12 cellular contexts compared by ENCODE assay signal in the genomic region with DNA sequence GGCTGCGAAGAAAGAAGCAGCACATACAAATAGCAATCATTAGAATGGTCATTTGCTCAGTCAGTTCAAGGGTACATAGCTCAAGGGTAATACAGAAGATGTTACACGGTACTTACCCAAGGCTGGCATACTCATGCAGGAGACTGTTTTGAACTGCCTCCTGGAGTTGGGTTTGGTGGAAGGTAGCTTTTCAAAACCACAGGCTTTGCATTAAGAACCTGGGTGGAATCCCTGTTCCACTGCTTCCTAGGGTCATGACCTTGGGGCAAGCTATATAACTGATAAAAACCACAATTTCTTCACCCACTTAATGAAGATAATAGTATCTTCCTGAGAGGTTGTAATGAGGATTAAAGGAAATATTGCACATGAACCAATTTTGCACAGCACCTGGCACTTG. TPM values are rescaled to one million over a fixed set of nuclear protein-coding genes. Genes with fewer than 3 reads are reported as not detected.
DNase-seq lines count a peak whose midpoint lies in the region; ATAC-seq and TF ChIP-seq lines count a peak whose summit lies in the region.
"Had no signal": no experiment of that assay in that cellular context is flagged by ENCODE, and none has a peak within 500 bp of the region (broad histone marks: within the 10 kb centered on the region; RNA-seq: fewer than 3 reads in every experiment).

No MANE protein-coding gene starts in this region.

- H3K9me3 Mint-ChIP-seq in natural killer cell, result no peaks in the 10 kb centered on the region
- no peaks in the 10 kb centered on the region for H3K9me3 Mint-ChIP-seq in natural killer cell treated with Interleukin-12 subunit alpha and Interleukin-12 subunit beta and Interleukin-15 and Interleukin-18, amount 100 ng/mL, for 72 hours

- H2AFZ ChIP-seq in MM.1S (ENCODE audit: low read length), result no peak overlapping the region

- H4K20me1 ChIP-seq in MM.1S (ENCODE audit: insufficient read depth, low read length), result no peaks in the 10 kb centered on the region

- H3K9ac ChIP-seq in MM.1S (ENCODE audit: low read length), result no peak overlapping the region

- no peak overlapping the region for H3K27ac ChIP-seq in MM.1S (ENCODE audit: low read length)
- H3K27ac ChIP-seq: thyroid gland had no signal

- H3K4me1 ChIP-seq in MM.1S (ENCODE audit: low read length), result peaks cover 18% of the 10 kb centered on the region

- no peaks in the 10 kb centered on the region for H3K36me3 Mint-ChIP-seq in natural killer cell
- H3K36me3 Mint-ChIP-seq in natural killer cell treated with Interleukin-12 subunit alpha and Interleukin-12 subunit beta and Interleukin-15 and Interleukin-18, amount 100 ng/mL, for 72 hours, result no peaks in the 10 kb centered on the region

- H3K4me3 Mint-ChIP-seq in natural killer cell, result no peak overlapping the region
- no peak overlapping the region for H3K4me3 Mint-ChIP-seq in natural killer cell treated with Interleukin-12 subunit alpha and Interleukin-12 subunit beta and Interleukin-15 and Interleukin-18, amount 100 ng/mL, for 72 hours

- H3K9me2 ChIP-seq in MM.1S (replicated peaks; ENCODE audit: insufficient read depth, low read length), result no peaks in the 10 kb centered on the region

- intact Hi-C loops in natural killer cell (cut with micrococcal nuclease), result no loop called here

- no peaks in the 10 kb centered on the region for H3K36me3 ChIP-seq in MM.1S (replicated peaks; ENCODE audit: insufficient read depth, low read length)
- H3K36me3 ChIP-seq: thyroid gland had no signal

- DNase-seq in natural killer cell (no peak), MM.1S (peak; percentile 40), NCI-H510A treated with DMSO at 0.1 percent for 48 hours (lab: John Stamatoyannopoulos, UW) (no peak), SHP77 (lab: John Stamatoyannopoulos, UW) (no peak), kidney tubule cell (ENCODE audit: low spot score) (no peak), NCI-H1417 treated with DMSO at 0.1 percent for 48 hours (lab: John Stamatoyannopoulos, UW) (no peak)
- DNase-seq in natural killer cell treated with Interleukin-12 subunit alpha and Interleukin-12 subunit beta and Interleukin-15 and Interleukin-18, amount 100 ng/mL, for 72 hours (ENCODE audit: low spot score), result no peak
- DNase-seq: NCI-H2029 treated with DMSO at 0.1 percent for 48 hours; occipital lobe; stimulated activated CD4-positive, alpha-beta T cell treated with anti-CD3 and anti-CD28 coated beads, Interleukin-4, amount 100 ng/mL, for 1 hour; thyroid gland had no signal

- no peaks in the 10 kb centered on the region for H3K27me3 Mint-ChIP-seq in natural killer cell (ENCODE audit: low read depth in 2 of 2)
- H3K27me3 Mint-ChIP-seq in natural killer cell treated with Interleukin-12 subunit alpha and Interleukin-12 subunit beta and Interleukin-15 and Interleukin-18, amount 100 ng/mL, for 72 hours, result no peaks in the 10 kb centered on the region

- TF ChIP-seq CTCF in natural killer cell (IDR thresholded peaks at IDR 0.05), result no peak
- no peak for TF ChIP-seq CTCF in MM.1S (IDR thresholded peaks at IDR 0.05; ENCODE audit: low read length)

- H3K9me3 ChIP-seq in MM.1S (replicated peaks; ENCODE audit: insufficient read depth, low read length), result no peaks in the 10 kb centered on the region
- H3K9me3 ChIP-seq: thyroid gland had no signal

- H3K79me2 ChIP-seq in MM.1S (ENCODE audit: low read length), result peaks cover 30% of the 10 kb centered on the region; the same call in 1 of the 2 replicates

- H3K27me3 ChIP-seq in MM.1S (replicated peaks; ENCODE audit: insufficient read depth, low read length), result no peaks in the 10 kb centered on the region
- H3K27me3 ChIP-seq: thyroid gland had no signal

- H3K27ac Mint-ChIP-seq in natural killer cell, result peak overlapping the region; percentile 9 to 43
- no peak overlapping the region for H3K27ac Mint-ChIP-seq in natural killer cell treated with Interleukin-12 subunit alpha and Interleukin-12 subunit beta and Interleukin-15 and Interleukin-18, amount 100 ng/mL, for 72 hours

- H3K4me1 Mint-ChIP-seq in natural killer cell, result peaks cover 20 to 21% of the 10 kb centered on the region in 2 donors
- H3K4me1 Mint-ChIP-seq in natural killer cell treated with Interleukin-12 subunit alpha and Interleukin-12 subunit beta and Interleukin-15 and Interleukin-18, amount 100 ng/mL, for 72 hours (ENCODE audit: low read depth in 2 of 2), result peaks cover 12 to 14% of the 10 kb centered on the region in 2 donors

- 0 out of 2 replicates have a peak, but pooled peaks cover 7% of the 10 kb centered on the region for H3F3A ChIP-seq in MM.1S (ENCODE audit: insufficient read depth, low read length)

- no peak overlapping the region for H3K4me3 ChIP-seq in MM.1S (ENCODE audit: low read length)
- H3K4me3 ChIP-seq: thyroid gland had no signal

- ATAC-seq in natural killer cell (no peak), HG02610 (IDR thresholded peaks at IDR 0.05; ENCODE audit: unreplicated experiment) (peak; percentile 46)
- ATAC-seq in natural killer cell treated with Interleukin-12 subunit alpha and Interleukin-12 subunit beta and Interleukin-15 and Interleukin-18, amount 100 ng/mL, for 72 hours, result no peak

- H3K4me2 ChIP-seq in MM.1S (ENCODE audit: low read depth, low read length), result no peak overlapping the region

RNA-seq across cellular contexts. Expression of gene TBC1D9, which starts 36.5 kb away (rescaled TPM):
- 1 to 10 TPM; 1.3 to 3.3 (median 2.0) TPM for total RNA-seq in natural killer cell
- under 1 TPM; 0.05 to 0.33 TPM for total RNA-seq in natural killer cell treated with Interleukin-12 subunit alpha and Interleukin-12 subunit beta and Interleukin-15 and Interleukin-18, amount 100 ng/mL, for 72 hours

Comparison
In these comparisons a context has a peak if more than half of its experiments do, and no peak if none do; other contexts are left out.
1. H3K27ac Mint-ChIP-seq: peak in natural killer cell (2 of 2); none in natural killer cell treated with Interleukin-12 subunit alpha and Interleukin-12 subunit beta and Interleukin-15 and Interleukin-18, amount 100 ng/mL, for 72 hours (0 of 2).